8 cellular contexts compared by ENCODE assay signal in genomic region chr4:15006416-15007024, GRCh38. TPM values are rescaled to one million over a fixed set of nuclear protein-coding genes. Genes with fewer than 3 reads are reported as not detected.
DNase-seq lines count a peak whose midpoint lies in the region; ATAC-seq and TF ChIP-seq lines count a peak whose summit lies in the region.

No MANE protein-coding gene starts in this region.

- H3K4me3 ChIP-seq in cardiac muscle cell (peak overlapping the region; percentile 87), transverse colon (peak overlapping the region in 1 of 4 donors; percentile 89), body of pancreas (no peak overlapping the region)

- H3K27me3 ChIP-seq in cardiac muscle cell (no peaks in the 10 kb centered on the region), transverse colon (no peaks in the 10 kb centered on the region), body of pancreas (no peaks in the 10 kb centered on the region)

- no peak overlapping the region for H3K4me3 Mint-ChIP-seq in T-helper 17 cell

- H3K27ac Mint-ChIP-seq in T-helper 17 cell, result peak overlapping the region; percentile 84

- H3K36me3 ChIP-seq in cardiac muscle cell (no peaks in the 10 kb centered on the region), transverse colon (peaks cover 0 to 5% (median 2%) of the 10 kb centered on the region in 4 donors), body of pancreas (replicated peaks in 1 of 2; ENCODE audit: insufficient read depth in 1 of 2, low read depth in 2 of 2) (no peaks in the 10 kb centered on the region)

- no peak for TF ChIP-seq POLR2A in transverse colon (IDR thresholded peaks at IDR 0.05)
- TF ChIP-seq POLR2A in body of pancreas (IDR thresholded peaks at IDR 0.05), result no peak

- H3K4me1 Mint-ChIP-seq in T-helper 17 cell, result peaks cover 26% of the 10 kb centered on the region

- H3K36me3 Mint-ChIP-seq in T-helper 17 cell (ENCODE audit: low read depth), result peaks cover 2% of the 10 kb centered on the region

- in situ Hi-C loops in transverse colon (cut with MboI; ENCODE audit: low pct_ligation_motif_present in 1 of 4, low pct_unique_long_range_greater_than_20kb in 1 of 4, low sequenced_read_pairs in 3 of 4), result loop anchor here in 2 of 4 donors (25.0 kb wide), 2 partner anchors 456 to 1369 kb away; partner anchors contain the start of genes BOD1L1 (in 1 of the 2) and CC2D2A (in 1 of the 2)

- DNase-seq in cardiac muscle cell (ENCODE audit: low read depth in 1 of 2, low spot score in 1 of 2) (peak in 1 of 2 donors; percentile 20), Right ventricle myocardium superior (no peak), T-helper 17 cell (no peak), germinal center (ENCODE audit: low spot score) (peak; percentile 6), transverse colon (no peak), body of pancreas (no peak), GM19238 (ENCODE audit: insufficient read length, low spot score) (no peak)

- TF ChIP-seq EP300 in transverse colon (IDR thresholded peaks at IDR 0.05; ENCODE audit: low read depth), result no peak

- H3K9me3 ChIP-seq in cardiac muscle cell (ENCODE audit: low read depth) (no peaks in the 10 kb centered on the region), T-helper 17 cell (ENCODE audit: control insufficient read depth, low read length, poor library complexity, severe bottlenecking) (no peaks in the 10 kb centered on the region), transverse colon (no peaks in the 10 kb centered on the region), body of pancreas (no peaks in the 10 kb centered on the region)

- intact Hi-C loops in Right ventricle myocardium superior (cut with DNase I), result loop anchor here (10.0 kb wide), 1 partner anchor 252 kb away; no protein-coding TSS in a partner anchor
- intact Hi-C loops in transverse colon (cut with DNase I; ENCODE audit: low total_unique reads), result no loop called here
- intact Hi-C loops in body of pancreas (cut with DNase I), result no loop called here

- TF ChIP-seq CTCF in cardiac muscle cell (IDR thresholded peaks at IDR 0.05; ENCODE audit: low read depth, low read length), result peak; percentile 42
- peak; percentile 24 to 51 (median 38) for TF ChIP-seq CTCF in transverse colon (IDR thresholded peaks at IDR 0.05)
- TF ChIP-seq CTCF in body of pancreas (IDR thresholded peaks at IDR 0.05), result peak in 3 of 7 experiments; percentile 27 to 38 (median 31)

- no peak for ATAC-seq in Right ventricle myocardium superior (ENCODE audit: poor library complexity)
- no peak for ATAC-seq in T-helper 17 cell
- ATAC-seq in body of pancreas, result no peak
- ATAC-seq in GM18511 (IDR thresholded peaks at IDR 0.05; ENCODE audit: unreplicated experiment), result no peak

- H3K27me3 Mint-ChIP-seq in T-helper 17 cell, result no peaks in the 10 kb centered on the region

- H3K27ac ChIP-seq in cardiac muscle cell (peak overlapping the region; percentile 96), transverse colon (peak overlapping the region in 3 of 4 donors; percentile 99 to 100 (median 100)), body of pancreas (no peak overlapping the region)

- H3K4me1 ChIP-seq in cardiac muscle cell (ENCODE audit: low read depth), result peaks cover 41% of the 10 kb centered on the region
- H3K4me1 ChIP-seq in transverse colon, result peaks cover 0 to 47% (median 24%) of the 10 kb centered on the region in 4 donors
- H3K4me1 ChIP-seq in body of pancreas, result peaks cover 33% of the 10 kb centered on the region

- WGBS in transverse colon (ENCODE audit: low coverage in 1 of 2), 2 donors, result 52 to 58% methylated on average over 2 of the region's 2 CpGs
- 28 to 37% methylated on average over 2 of the region's 2 CpGs for WGBS in body of pancreas, 2 donors

RNA-seq across cellular contexts. Expression of gene CPEB2, which starts 4.2 kb away (rescaled TPM):
- total RNA-seq in cardiac muscle cell (8.6 and 17.4 TPM in 2 replicates), Right ventricle myocardium superior (26.2 TPM), T-helper 17 cell (10 to 100 TPM; 17.2 to 29.3 TPM), transverse colon (10 to 100 TPM; 23.2 to 38.5 (median 26.5) TPM), body of pancreas (1 to 10 TPM; 6.6 to 8.0 TPM)
- 7.5 and 13.1 TPM in 2 replicates for polyA plus RNA-seq in cardiac muscle cell

Comparison
In these comparisons a context has a peak if more than half of its experiments do, and no peak if none do; other contexts are left out.
1. H3K27ac ChIP-seq: peak in cardiac muscle cell (single experiment) and transverse colon (3 of 4); none in body of pancreas (0 of 4).